In genomic region chr12:32533971-32534590, GRCh38 we compare ENCODE assay signal across 8 cellular contexts.
DNase-seq lines count a peak whose midpoint lies in the region; ATAC-seq and TF ChIP-seq lines count a peak whose summit lies in the region.

No MANE protein-coding gene starts in this region.

- H3K36me3 ChIP-seq in SU-DHL-6 (ENCODE audit: low read length): no peaks in the 10 kb centered on the region

- no peaks in the 10 kb centered on the region for H3K9me3 ChIP-seq in SU-DHL-6 (ENCODE audit: insufficient read depth, low read length)

- no peak overlapping the region for H2AFZ ChIP-seq in SU-DHL-6 (ENCODE audit: low read depth, low read length, severe bottlenecking)

- no peaks in the 10 kb centered on the region for H3K9me2 ChIP-seq in SU-DHL-6 (replicated peaks; ENCODE audit: insufficient read depth, low read length)

- H3K36me3 Mint-ChIP-seq in progenitor cell of endocrine pancreas (ENCODE audit: insufficient read depth): peaks cover 12% of the 10 kb centered on the region

- TF ChIP-seq CTCF in 22Rv1 (IDR thresholded peaks at IDR 0.05) (no peak), GM13977 (IDR thresholded peaks at IDR 0.05; ENCODE audit: extremely low read depth, insufficient read depth, missing control alignments) (no peak), SU-DHL-6 (IDR thresholded peaks at IDR 0.05; ENCODE audit: insufficient read depth, low read length, poor library complexity, severe bottlenecking) (no peak), progenitor cell of endocrine pancreas (IDR thresholded peaks at IDR 0.05; ENCODE audit: unreplicated experiment) (no peak)

- peak; percentile 29 for DNase-seq in GM13977 (ENCODE audit: low spot score)
- DNase-seq in glomerular visceral epithelial cell (ENCODE audit: extremely low spot score): peak; percentile 62
- peak; percentile 27 for DNase-seq in progenitor cell of endocrine pancreas (ENCODE audit: low spot score, unreplicated experiment)
- DNase-seq in activated CD4-positive, CD25-positive, alpha-beta regulatory T cell (lab: John Stamatoyannopoulos, UW): no peak

- no peaks in the 10 kb centered on the region for H3K27me3 Mint-ChIP-seq in progenitor cell of endocrine pancreas

- H3K9ac ChIP-seq in SU-DHL-6 (ENCODE audit: low read length): no peak overlapping the region; the same call in 1 of the 2 replicates

- H3K79me2 ChIP-seq in SU-DHL-6 (ENCODE audit: insufficient read depth, low read length): no peaks in the 10 kb centered on the region

- H3K27ac ChIP-seq in 22Rv1: peak overlapping the region; percentile 62
- H3K27ac ChIP-seq in SU-DHL-6 (ENCODE audit: low read depth, low read length): no peak overlapping the region

- H4K20me1 ChIP-seq in SU-DHL-6 (ENCODE audit: low read depth, low read length): no peaks in the 10 kb centered on the region

- ATAC-seq in HG03342 (IDR thresholded peaks at IDR 0.05; ENCODE audit: unreplicated experiment) (peak; percentile 78), GM21367 (IDR thresholded peaks at IDR 0.05; ENCODE audit: unreplicated experiment) (no peak)

- peaks cover 63% of the 10 kb centered on the region for H3K4me1 Mint-ChIP-seq in progenitor cell of endocrine pancreas (ENCODE audit: low read depth)

- H3K4me3 Mint-ChIP-seq in progenitor cell of endocrine pancreas (ENCODE audit: low read depth): peak overlapping the region; percentile 54

- 0 out of 2 replicates have a peak, but pooled peaks cover 3% of the 10 kb centered on the region for H3F3A ChIP-seq in SU-DHL-6 (ENCODE audit: insufficient read depth)

- H3K27ac Mint-ChIP-seq in progenitor cell of endocrine pancreas: peak overlapping the region; percentile 93

- H3K4me3 ChIP-seq in SU-DHL-6 (ENCODE audit: insufficient read depth, low read length, poor library complexity, severe bottlenecking): no peak overlapping the region

- H3K27me3 ChIP-seq in SU-DHL-6 (ENCODE audit: low read length): no peaks in the 10 kb centered on the region

- in situ Hi-C loops in GM13977 (cut with MboI; ENCODE audit: low pct_unique_long_range_greater_than_20kb, low sequenced_read_pairs, unreplicated experiment): no loop called here

- H3K4me2 ChIP-seq in SU-DHL-6 (ENCODE audit: low read depth, low read length, poor library complexity, severe bottlenecking): peak overlapping the region; percentile 49

- no peaks in the 10 kb centered on the region for H3K9me3 Mint-ChIP-seq in progenitor cell of endocrine pancreas (ENCODE audit: low read depth)

Comparison
In these comparisons a context has a peak if more than half of its experiments do, and no peak if none do; other contexts are left out.
1. DNase-seq: peak in GM13977 (single experiment), glomerular visceral epithelial cell (single experiment) and progenitor cell of endocrine pancreas (single experiment); none in activated CD4-positive, CD25-positive, alpha-beta regulatory T cell (0 of 4).